ENCODE assay signal across 19 cellular contexts in genomic region chr11:46300270-46300669, GRCh38. TPM values are rescaled to one million over a fixed set of nuclear protein-coding genes. Genes with fewer than 3 reads are reported as not detected.
A peak's percentile ranks its signal among the peaks of the same experiment; 100 is the strongest.
DNase-seq lines count a peak whose midpoint lies in the region; ATAC-seq, FAIRE-seq and TF ChIP-seq lines count a peak whose summit lies in the region.
"Had no signal": no experiment of that assay in that cellular context is flagged by ENCODE, and none has a peak within 500 bp of the region (broad histone marks: within the 10 kb centered on the region; RNA-seq: fewer than 3 reads in every experiment).

No MANE protein-coding gene starts in this region.

- POLR2A ChIA-PET in activated CD4-positive, alpha-beta T cell treated with anti-CD3 and anti-CD28 coated beads for 36 hours (lab: Charles Lee): no interaction called here

- H4K20me1 ChIP-seq in fibroblast of lung (ENCODE audit: control insufficient read depth, extremely low read depth, insufficient read depth, low read length): no peaks in the 10 kb centered on the region

- peak overlapping the region; percentile 93 for H3K27ac ChIP-seq in ACC112 (ENCODE audit: low read depth, low read length)
- no peak overlapping the region for H3K27ac ChIP-seq in fibroblast of lung (ENCODE audit: insufficient read depth, low read length)
- H3K27ac ChIP-seq in left lung: no peak overlapping the region
- H3K27ac ChIP-seq: SJCRH30 had no signal

- peaks cover 10% of the 10 kb centered on the region for H3K27me3 Mint-ChIP-seq in activated CD4-positive, alpha-beta T cell treated with anti-CD3 and anti-CD28 coated beads for 36 hours

- peak; percentile 25 for ATAC-seq in activated CD4-positive, alpha-beta T cell treated with anti-CD3 and anti-CD28 coated beads for 36 hours
- ATAC-seq in GM19351 (IDR thresholded peaks at IDR 0.05; ENCODE audit: unreplicated experiment) (no peak), left lung (no peak)

- no peak for TF ChIP-seq CTCF in fibroblast of lung (conservative IDR thresholded peaks at IDR 0.05 in 1 of 2, IDR thresholded peaks at IDR 0.05 in 1 of 2; ENCODE audit: low read depth in 1 of 2, low read length in 2 of 2)
- TF ChIP-seq CTCF in left lung (IDR thresholded peaks at IDR 0.05): no peak

- H3K4me3 ChIP-seq in ACC112 (ENCODE audit: low read depth, low read length) (no peak overlapping the region), fibroblast of lung (replicated peaks in 1 of 4; ENCODE audit: control extremely low read depth in 1 of 4, insufficient read depth in 1 of 4, low read depth in 3 of 4, low read length in 4 of 4) (no peak overlapping the region), left lung (no peak overlapping the region)
- H3K4me3 ChIP-seq: HAP-1, MG63, SJCRH30 had no signal

- H3K79me2 ChIP-seq in ACC112 (ENCODE audit: control insufficient read depth, insufficient read depth, low read length, unreplicated experiment) (peaks cover 51% of the 10 kb centered on the region), fibroblast of lung (ENCODE audit: control insufficient read depth, insufficient read depth, low read length) (peaks cover 41% of the 10 kb centered on the region)

- H3K4me3 Mint-ChIP-seq in activated CD4-positive, alpha-beta T cell treated with anti-CD3 and anti-CD28 coated beads for 36 hours: no peak overlapping the region
- H3K4me3 Mint-ChIP-seq: CD14-positive monocyte had no signal

- H3K9ac ChIP-seq in fibroblast of lung (ENCODE audit: insufficient read depth, low read length): no peak overlapping the region

- DNase-seq in activated CD4-positive, alpha-beta T cell treated with anti-CD3 and anti-CD28 coated beads for 36 hours: peak; percentile 51
- DNase-seq in activated CD4-positive, alpha-beta T cell treated with anti-CD3 and anti-CD28 coated beads for 4 hours: no peak
- DNase-seq in RCC 7860 (ENCODE audit: low spot score) (peak; percentile 27), fibroblast of lung (ENCODE audit: low read depth in 2 of 2) (no peak), NCI-H526 (lab: John Stamatoyannopoulos, UW) (no peak), left lung (no peak)
- DNase-seq: 8988T, Caco-2, MG63, NCI-H1105 treated with DMSO at 0.1 percent for 48 hours, NCI-H2081, NCI-H226, NCI-H69, SJCRH30 had no signal

- no peak overlapping the region for H3K27ac Mint-ChIP-seq in activated CD4-positive, alpha-beta T cell treated with anti-CD3 and anti-CD28 coated beads for 36 hours

- no peaks in the 10 kb centered on the region for H3K27me3 ChIP-seq in ACC112 (ENCODE audit: insufficient read depth, low read length)
- H3K27me3 ChIP-seq in fibroblast of lung (ENCODE audit: control insufficient read depth, insufficient read depth, low read length): no peaks in the 10 kb centered on the region
- H3K27me3 ChIP-seq in left lung: peaks cover 0 to 28% of the 10 kb centered on the region in 2 donors
- H3K27me3 ChIP-seq: MG63, SJCRH30 had no signal

- intact Hi-C loops in activated CD4-positive, alpha-beta T cell treated with anti-CD3 and anti-CD28 coated beads for 36 hours (cut with DNase I, micrococcal nuclease): loop anchor here in 1 of 2 experiments (10.0 kb wide), 1 partner anchor 65 kb away; no protein-coding TSS in a partner anchor
- intact Hi-C loops in left lung (cut with DNase I): loop anchor here in 1 of 2 donors (10.0 kb wide), 1 partner anchor 55 kb away; no protein-coding TSS in a partner anchor

- H3K9me3 ChIP-seq in fibroblast of lung (ENCODE audit: control insufficient read depth, insufficient read depth, low read depth, low read length): no peaks in the 10 kb centered on the region
- H3K9me3 ChIP-seq in left lung: no peaks in the 10 kb centered on the region
- H3K9me3 ChIP-seq: Caco-2, HAP-1, MG63, SJCRH30 had no signal

- peak overlapping the region; percentile 41 for H3K4me2 ChIP-seq in fibroblast of lung (ENCODE audit: extremely low read depth, insufficient read depth, low read length)

- H3K36me3 ChIP-seq in ACC112 (ENCODE audit: insufficient read depth, low read length) (peaks cover 6% of the 10 kb centered on the region; the same call in 1 of the 2 replicates), fibroblast of lung (ENCODE audit: control insufficient read depth, insufficient read depth, low read length) (peaks cover 16% of the 10 kb centered on the region), left lung (no peaks in the 10 kb centered on the region)
- H3K36me3 ChIP-seq: HAP-1, SJCRH30 had no signal

- H3K9me3 Mint-ChIP-seq in activated CD4-positive, alpha-beta T cell treated with anti-CD3 and anti-CD28 coated beads for 36 hours (ENCODE audit: low read depth): no peaks in the 10 kb centered on the region

- CTCF ChIA-PET in activated CD4-positive, alpha-beta T cell treated with anti-CD3 and anti-CD28 coated beads for 36 hours (lab: Charles Lee): interaction anchor here (0.7 to 1.5 kb wide), 4 partner anchors 8 to 48 kb away, joined by 3 to 4 read pairs (median 3); no protein-coding TSS in a partner anchor

- H3K36me3 Mint-ChIP-seq in activated CD4-positive, alpha-beta T cell treated with anti-CD3 and anti-CD28 coated beads for 36 hours (ENCODE audit: low read depth): no peaks in the 10 kb centered on the region

- H3K4me1 ChIP-seq in ACC112 (ENCODE audit: control insufficient read depth, insufficient read depth, low read length, unreplicated experiment) (peaks cover 48% of the 10 kb centered on the region), fibroblast of lung (ENCODE audit: control insufficient read depth, extremely low read depth, insufficient read depth, low read length) (peaks cover 36% of the 10 kb centered on the region), left lung (peaks cover 14 to 36% of the 10 kb centered on the region in 2 donors)

- no peak for FAIRE-seq in RCC 7860 (lab: Jason Lieb, UNC)
- FAIRE-seq: HepG2 had no signal

- H2AFZ ChIP-seq in ACC112 (ENCODE audit: low read length, unreplicated experiment): no peak overlapping the region
- H2AFZ ChIP-seq in fibroblast of lung (ENCODE audit: low read length): no peak overlapping the region

- peaks cover 10% of the 10 kb centered on the region for H3K4me1 Mint-ChIP-seq in activated CD4-positive, alpha-beta T cell treated with anti-CD3 and anti-CD28 coated beads for 36 hours

RNA-seq across cellular contexts. Expression of gene CREB3L1, which starts 22.8 kb away (rescaled TPM):
- under 1 TPM in 1 of 2 experiments, not detected in 1; 0.19 TPM for total RNA-seq in activated CD4-positive, alpha-beta T cell treated with anti-CD3 and anti-CD28 coated beads for 36 hours
- 14.4 and 28.4 TPM in 2 replicates for total RNA-seq in fibroblast of lung
- 18.8 and 31.2 TPM in 2 replicates for polyA plus RNA-seq in fibroblast of lung
- 112 and 132 TPM in 2 replicates for polyA plus RNA-seq in fibroblast of lung (2012)
- 267 and 318 TPM in 2 replicates for polyA minus RNA-seq in fibroblast of lung (ENCODE audit: low replicate concordance)
- 10 to 100 TPM; 40.5 to 59.3 TPM for total RNA-seq in left lung
- total RNA-seq: HepG2 had no signal
- polyA plus RNA-seq: CD14-positive monocyte, HepG2 had no signal

RNA-seq across cellular contexts. Expression of gene DGKZ, which starts 47.0 kb away (rescaled TPM):
- 100 to 1,000 TPM in 1 of 2 experiments, 10 to 100 TPM in 1; 87.6 to 101 TPM for total RNA-seq in activated CD4-positive, alpha-beta T cell treated with anti-CD3 and anti-CD28 coated beads for 36 hours
- total RNA-seq in fibroblast of lung (24.9 and 35.5 TPM in 2 replicates), left lung (10 to 100 TPM; 40.5 to 65.1 TPM)
- 16.4 and 26.1 TPM in 2 replicates for polyA plus RNA-seq in fibroblast of lung
- 34.5 and 44.0 TPM in 2 replicates for polyA plus RNA-seq in fibroblast of lung (2012)
- 71.9 and 76.7 TPM in 2 replicates for polyA minus RNA-seq in fibroblast of lung (ENCODE audit: low replicate concordance)

Comparison
In these comparisons a context has a peak if more than half of its experiments do, and no peak if none do; other contexts are left out.
1. DNase-seq: peak in activated CD4-positive, alpha-beta T cell treated with anti-CD3 and anti-CD28 coated beads for 36 hours (single experiment) and RCC 7860 (single experiment); none in activated CD4-positive, alpha-beta T cell treated with anti-CD3 and anti-CD28 coated beads for 4 hours (0 of 2), fibroblast of lung (0 of 2), NCI-H526 (0 of 2) and left lung (0 of 2).
2. RNA of gene CREB3L1, which starts 22.8 kb away (total RNA-seq): 40.5 to 59.3 TPM in left lung and 14.4 to 28.4 TPM in fibroblast of lung; 0.19 TPM in activated CD4-positive, alpha-beta T cell treated with anti-CD3 and anti-CD28 coated beads for 36 hours; every median in the first group is over 10 times any median in the second.